1 cellular context compared by ENCODE assay signal in the genomic region with DNA sequence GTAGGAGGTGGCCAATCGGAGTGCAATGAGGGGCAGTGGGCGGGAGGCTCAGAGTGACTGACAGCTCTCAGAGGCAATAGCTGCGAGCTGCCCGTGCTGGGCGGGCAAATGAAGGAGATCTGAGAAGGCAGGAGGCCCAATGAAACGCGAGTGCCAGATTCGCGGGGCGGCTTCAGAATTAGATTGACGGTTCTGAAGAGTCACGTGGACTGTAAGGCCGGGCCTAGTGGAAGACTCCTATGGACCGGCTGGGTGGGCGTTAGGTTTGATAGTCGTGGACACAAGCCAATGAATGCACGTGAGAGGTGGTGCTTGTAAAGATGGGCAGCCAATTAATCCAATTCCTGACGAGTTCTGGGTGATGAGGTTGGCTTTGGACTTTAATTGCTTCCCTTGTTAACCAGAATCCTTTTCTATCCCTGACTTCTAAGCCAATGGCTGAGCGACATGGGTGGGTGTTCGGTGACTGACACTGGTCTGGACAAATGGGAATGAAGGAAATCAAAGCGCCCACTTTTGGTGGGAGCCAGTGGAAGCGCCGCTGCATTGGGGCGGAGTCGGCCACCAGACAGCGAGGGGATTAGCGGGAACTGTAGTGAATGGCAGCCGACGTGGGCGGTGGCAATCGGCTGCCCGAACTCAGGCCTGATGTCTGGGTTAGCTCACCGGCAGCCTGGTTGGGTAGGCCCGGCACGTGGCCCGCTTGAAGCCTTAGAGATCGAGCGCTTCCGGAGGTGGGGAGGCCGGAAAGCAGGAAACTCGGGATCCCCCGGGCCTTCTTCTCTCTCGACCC.
A peak's percentile ranks its signal among the peaks of the same experiment; 100 is the strongest.
TF ChIP-seq lines count a peak whose summit lies in the region.

No MANE protein-coding gene starts in this region.

TF ChIP-seq in HepG2, 621 proteins besides CTCF, POLR2A, EP300 and RAD21 (continued from another document and continues in another):
- TF ChIP-seq BCL6 (CRISPR knock-in tag; IDR thresholded peaks at IDR 0.05) (0 out of 2 replicates have a peak, but pooled peaks have one; percentile 16), SIX1 (CRISPR knock-in tag; IDR thresholded peaks at IDR 0.05; ENCODE audit: borderline replicate concordance) (no peak), THAP11 (CRISPR knock-in tag; IDR thresholded peaks at IDR 0.05) (peak; percentile 85), ZSCAN31 (CRISPR knock-in tag; IDR thresholded peaks at IDR 0.05; ENCODE audit: low read depth) (no peak), HNRNPL (IDR thresholded peaks at IDR 0.05; ENCODE audit: low read depth, low read length) (peak; percentile 42; the same call in 1 of the 2 replicates), ZNF83 (CRISPR knock-in tag; IDR thresholded peaks at IDR 0.05; ENCODE audit: borderline replicate concordance) (peak; percentile 81; the same call in 1 of the 2 replicates), KDM2A (CRISPR knock-in tag; IDR thresholded peaks at IDR 0.05; ENCODE audit: borderline replicate concordance, low read depth) (0 out of 2 replicates have a peak, but pooled peaks have one; percentile 23), ZNF350 (CRISPR knock-in tag; IDR thresholded peaks at IDR 0.05; ENCODE audit: borderline replicate concordance, low read depth) (peak; percentile 43; the same call in 1 of the 2 replicates), SNAPC2 (CRISPR knock-in tag; IDR thresholded peaks at IDR 0.05) (peak; percentile 71; the same call in 1 of the 2 replicates), FLYWCH1 (CRISPR knock-in tag; IDR thresholded peaks at IDR 0.05) (no peak), ZNF441 (CRISPR knock-in tag; IDR thresholded peaks at IDR 0.05; ENCODE audit: borderline replicate concordance) (no peak), NFYC (CRISPR knock-in tag; IDR thresholded peaks at IDR 0.05) (peak; percentile 90), ZNF746 (CRISPR knock-in tag; IDR thresholded peaks at IDR 0.05) (0 out of 2 replicates have a peak, but pooled peaks have one; percentile 42), MED13 (CRISPR knock-in tag; IDR thresholded peaks at IDR 0.05) (no peak; the same call in 1 of the 2 replicates), NFYB (CRISPR knock-in tag; IDR thresholded peaks at IDR 0.05) (peak; percentile 94), ZNF44 (CRISPR knock-in tag; IDR thresholded peaks at IDR 0.05) (peak; percentile 24; the same call in 1 of the 2 replicates), ZNF782 (CRISPR knock-in tag; IDR thresholded peaks at IDR 0.05; ENCODE audit: borderline replicate concordance) (0 out of 2 replicates have a peak, but pooled peaks have one; percentile 70), ZKSCAN1 (IDR thresholded peaks at IDR 0.05; ENCODE audit: low read length) (no peak), ZNF121 (CRISPR knock-in tag; IDR thresholded peaks at IDR 0.05) (no peak), ZNF891 (CRISPR knock-in tag; IDR thresholded peaks at IDR 0.05) (peak; percentile 78; the same call in 1 of the 2 replicates), MEIS2 (CRISPR knock-in tag; IDR thresholded peaks at IDR 0.05) (0 out of 2 replicates have a peak, but pooled peaks have one; percentile 37), SP2 (CRISPR knock-in tag; IDR thresholded peaks at IDR 0.05) (peak; percentile 97), GABPB1 (CRISPR knock-in tag; IDR thresholded peaks at IDR 0.05) (peak; percentile 46), ZFP90 (CRISPR knock-in tag; IDR thresholded peaks at IDR 0.05; ENCODE audit: borderline replicate concordance) (peak; percentile 36; the same call in 1 of the 2 replicates), ZFY (CRISPR knock-in tag; IDR thresholded peaks at IDR 0.05) (peak; percentile 73), FOXK2 (IDR thresholded peaks at IDR 0.05) (no peak), ZMYM2 (CRISPR knock-in tag; IDR thresholded peaks at IDR 0.05) (peak; percentile 31; the same call in 1 of the 2 replicates), RBM39 (IDR thresholded peaks at IDR 0.05; ENCODE audit: low read depth, low read length, poor library complexity, severe bottlenecking) (peak; percentile 32), ZNF768 (CRISPR knock-in tag; IDR thresholded peaks at IDR 0.05) (peak; percentile 67; the same call in 1 of the 2 replicates), ELF1 (CRISPR knock-in tag; IDR thresholded peaks at IDR 0.05) (peak; percentile 20; the same call in 1 of the 2 replicates), ATAD3A (CRISPR knock-in tag; IDR thresholded peaks at IDR 0.05) (no peak), NR3C1 (CRISPR knock-in tag; IDR thresholded peaks at IDR 0.05) (no peak), ZBTB38 (CRISPR knock-in tag; IDR thresholded peaks at IDR 0.05) (peak; percentile 100), ZNF552 (CRISPR knock-in tag; IDR thresholded peaks at IDR 0.05; ENCODE audit: borderline replicate concordance) (0 out of 2 replicates have a peak, but pooled peaks have one; percentile 56), SPEN (CRISPR knock-in tag; IDR thresholded peaks at IDR 0.05; ENCODE audit: low read depth) (0 out of 2 replicates have a peak, but pooled peaks have one; percentile 4), TARDBP (CRISPR knock-in tag; IDR thresholded peaks at IDR 0.05) (no peak), ZNF354B (CRISPR knock-in tag; IDR thresholded peaks at IDR 0.05) (0 out of 2 replicates have a peak, but pooled peaks have one; percentile 42), REXO4 (CRISPR knock-in tag; IDR thresholded peaks at IDR 0.05; ENCODE audit: borderline replicate concordance) (no peak)
- TF ChIP-seq, protein P1, sequence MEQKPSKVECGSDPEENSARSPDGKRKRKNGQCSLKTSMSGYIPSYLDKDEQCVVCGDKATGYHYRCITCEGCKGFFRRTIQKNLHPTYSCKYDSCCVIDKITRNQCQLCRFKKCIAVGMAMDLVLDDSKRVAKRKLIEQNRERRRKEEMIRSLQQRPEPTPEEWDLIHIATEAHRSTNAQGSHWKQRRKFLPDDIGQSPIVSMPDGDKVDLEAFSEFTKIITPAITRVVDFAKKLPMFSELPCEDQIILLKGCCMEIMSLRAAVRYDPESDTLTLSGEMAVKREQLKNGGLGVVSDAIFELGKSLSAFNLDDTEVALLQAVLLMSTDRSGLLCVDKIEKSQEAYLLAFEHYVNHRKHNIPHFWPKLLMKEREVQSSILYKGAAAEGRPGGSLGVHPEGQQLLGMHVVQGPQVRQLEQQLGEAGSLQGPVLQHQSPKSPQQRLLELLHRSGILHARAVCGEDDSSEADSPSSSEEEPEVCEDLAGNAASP (CRISPR knock-in tag; IDR thresholded peaks at IDR 0.05; ENCODE audit: borderline replicate concordance), result 0 out of 2 replicates have a peak, but pooled peaks have one; percentile 11
- TF ChIP-seq, protein P2, sequence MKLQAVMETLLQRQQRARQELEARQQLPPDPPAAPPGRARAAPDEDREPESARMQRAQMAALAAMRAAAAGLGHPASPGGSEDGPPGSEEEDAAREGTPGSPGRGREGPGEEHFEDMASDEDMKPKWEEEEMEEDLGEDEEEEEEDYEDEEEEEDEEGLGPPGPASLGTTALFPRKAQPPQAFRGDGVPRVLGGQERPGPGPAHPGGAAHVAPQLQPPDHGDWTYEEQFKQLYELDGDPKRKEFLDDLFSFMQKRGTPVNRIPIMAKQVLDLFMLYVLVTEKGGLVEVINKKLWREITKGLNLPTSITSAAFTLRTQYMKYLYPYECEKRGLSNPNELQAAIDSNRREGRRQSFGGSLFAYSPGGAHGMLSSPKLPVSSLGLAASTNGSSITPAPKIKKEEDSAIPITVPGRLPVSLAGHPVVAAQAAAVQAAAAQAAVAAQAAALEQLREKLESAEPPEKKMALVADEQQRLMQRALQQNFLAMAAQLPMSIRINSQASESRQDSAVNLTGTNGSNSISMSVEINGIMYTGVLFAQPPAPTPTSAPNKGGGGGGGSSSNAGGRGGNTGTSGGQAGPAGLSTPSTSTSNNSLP (IDR thresholded peaks at IDR 0.05; ENCODE audit: low read depth, low read length), result peak; percentile 86
- TF ChIP-seq, protein P3, sequence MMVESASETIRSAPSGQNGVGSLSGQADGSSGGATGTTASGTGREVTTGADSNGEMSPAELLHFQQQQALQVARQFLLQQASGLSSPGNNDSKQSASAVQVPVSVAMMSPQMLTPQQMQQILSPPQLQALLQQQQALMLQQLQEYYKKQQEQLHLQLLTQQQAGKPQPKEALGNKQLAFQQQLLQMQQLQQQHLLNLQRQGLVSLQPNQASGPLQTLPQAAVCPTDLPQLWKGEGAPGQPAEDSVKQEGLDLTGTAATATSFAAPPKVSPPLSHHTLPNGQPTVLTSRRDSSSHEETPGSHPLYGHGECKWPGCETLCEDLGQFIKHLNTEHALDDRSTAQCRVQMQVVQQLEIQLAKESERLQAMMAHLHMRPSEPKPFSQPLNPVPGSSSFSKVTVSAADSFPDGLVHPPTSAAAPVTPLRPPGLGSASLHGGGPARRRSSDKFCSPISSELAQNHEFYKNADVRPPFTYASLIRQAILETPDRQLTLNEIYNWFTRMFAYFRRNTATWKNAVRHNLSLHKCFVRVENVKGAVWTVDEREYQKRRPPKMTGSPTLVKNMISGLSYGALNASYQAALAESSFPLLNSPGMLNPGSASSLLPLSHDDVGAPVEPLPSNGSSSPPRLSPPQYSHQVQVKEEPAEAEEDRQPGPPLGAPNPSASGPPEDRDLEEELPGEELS (CRISPR knock-in tag; IDR thresholded peaks at IDR 0.05), result 0 out of 2 replicates have a peak, but pooled peaks have one; percentile 11
- TF ChIP-seq, protein P4, sequence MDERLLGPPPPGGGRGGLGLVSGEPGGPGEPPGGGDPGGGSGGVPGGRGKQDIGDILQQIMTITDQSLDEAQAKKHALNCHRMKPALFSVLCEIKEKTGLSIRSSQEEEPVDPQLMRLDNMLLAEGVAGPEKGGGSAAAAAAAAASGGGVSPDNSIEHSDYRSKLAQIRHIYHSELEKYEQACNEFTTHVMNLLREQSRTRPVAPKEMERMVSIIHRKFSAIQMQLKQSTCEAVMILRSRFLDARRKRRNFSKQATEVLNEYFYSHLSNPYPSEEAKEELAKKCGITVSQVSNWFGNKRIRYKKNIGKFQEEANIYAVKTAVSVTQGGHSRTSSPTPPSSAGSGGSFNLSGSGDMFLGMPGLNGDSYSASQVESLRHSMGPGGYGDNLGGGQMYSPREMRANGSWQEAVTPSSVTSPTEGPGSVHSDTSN (CRISPR knock-in tag; IDR thresholded peaks at IDR 0.05), result peak; percentile 96
- TF ChIP-seq, protein P5, sequence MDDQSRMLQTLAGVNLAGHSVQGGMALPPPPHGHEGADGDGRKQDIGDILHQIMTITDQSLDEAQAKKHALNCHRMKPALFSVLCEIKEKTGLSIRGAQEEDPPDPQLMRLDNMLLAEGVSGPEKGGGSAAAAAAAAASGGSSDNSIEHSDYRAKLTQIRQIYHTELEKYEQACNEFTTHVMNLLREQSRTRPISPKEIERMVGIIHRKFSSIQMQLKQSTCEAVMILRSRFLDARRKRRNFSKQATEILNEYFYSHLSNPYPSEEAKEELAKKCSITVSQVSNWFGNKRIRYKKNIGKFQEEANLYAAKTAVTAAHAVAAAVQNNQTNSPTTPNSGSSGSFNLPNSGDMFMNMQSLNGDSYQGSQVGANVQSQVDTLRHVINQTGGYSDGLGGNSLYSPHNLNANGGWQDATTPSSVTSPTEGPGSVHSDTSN (CRISPR knock-in tag; IDR thresholded peaks at IDR 0.05; ENCODE audit: borderline replicate concordance), result peak; percentile 97; the same call in 1 of the 2 replicates
- TF ChIP-seq, protein P6, sequence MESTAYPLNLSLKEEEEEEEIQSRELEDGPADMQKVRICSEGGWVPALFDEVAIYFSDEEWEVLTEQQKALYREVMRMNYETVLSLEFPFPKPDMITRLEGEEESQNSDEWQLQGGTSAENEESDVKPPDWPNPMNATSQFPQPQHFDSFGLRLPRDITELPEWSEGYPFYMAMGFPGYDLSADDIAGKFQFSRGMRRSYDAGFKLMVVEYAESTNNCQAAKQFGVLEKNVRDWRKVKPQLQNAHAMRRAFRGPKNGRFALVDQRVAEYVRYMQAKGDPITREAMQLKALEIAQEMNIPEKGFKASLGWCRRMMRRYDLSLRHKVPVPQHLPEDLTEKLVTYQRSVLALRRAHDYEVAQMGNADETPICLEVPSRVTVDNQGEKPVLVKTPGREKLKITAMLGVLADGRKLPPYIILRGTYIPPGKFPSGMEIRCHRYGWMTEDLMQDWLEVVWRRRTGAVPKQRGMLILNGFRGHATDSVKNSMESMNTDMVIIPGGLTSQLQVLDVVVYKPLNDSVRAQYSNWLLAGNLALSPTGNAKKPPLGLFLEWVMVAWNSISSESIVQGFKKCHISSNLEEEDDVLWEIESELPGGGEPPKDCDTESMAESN (CRISPR knock-in tag; conservative IDR thresholded peaks at IDR 0.05), result peak; percentile 48; the same call in 1 of the 2 replicates
- TF ChIP-seq, protein P7, sequence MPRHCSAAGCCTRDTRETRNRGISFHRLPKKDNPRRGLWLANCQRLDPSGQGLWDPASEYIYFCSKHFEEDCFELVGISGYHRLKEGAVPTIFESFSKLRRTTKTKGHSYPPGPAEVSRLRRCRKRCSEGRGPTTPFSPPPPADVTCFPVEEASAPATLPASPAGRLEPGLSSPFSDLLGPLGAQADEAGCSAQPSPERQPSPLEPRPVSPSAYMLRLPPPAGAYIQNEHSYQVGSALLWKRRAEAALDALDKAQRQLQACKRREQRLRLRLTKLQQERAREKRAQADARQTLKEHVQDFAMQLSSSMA (CRISPR knock-in tag; IDR thresholded peaks at IDR 0.05), result no peak
- TF ChIP-seq, protein P8, sequence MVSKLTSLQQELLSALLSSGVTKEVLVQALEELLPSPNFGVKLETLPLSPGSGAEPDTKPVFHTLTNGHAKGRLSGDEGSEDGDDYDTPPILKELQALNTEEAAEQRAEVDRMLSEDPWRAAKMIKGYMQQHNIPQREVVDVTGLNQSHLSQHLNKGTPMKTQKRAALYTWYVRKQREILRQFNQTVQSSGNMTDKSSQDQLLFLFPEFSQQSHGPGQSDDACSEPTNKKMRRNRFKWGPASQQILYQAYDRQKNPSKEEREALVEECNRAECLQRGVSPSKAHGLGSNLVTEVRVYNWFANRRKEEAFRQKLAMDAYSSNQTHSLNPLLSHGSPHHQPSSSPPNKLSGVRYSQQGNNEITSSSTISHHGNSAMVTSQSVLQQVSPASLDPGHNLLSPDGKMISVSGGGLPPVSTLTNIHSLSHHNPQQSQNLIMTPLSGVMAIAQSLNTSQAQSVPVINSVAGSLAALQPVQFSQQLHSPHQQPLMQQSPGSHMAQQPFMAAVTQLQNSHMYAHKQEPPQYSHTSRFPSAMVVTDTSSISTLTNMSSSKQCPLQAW (CRISPR knock-in tag; IDR thresholded peaks at IDR 0.05), result peak; percentile 15
- TF ChIP-seq, protein P9, sequence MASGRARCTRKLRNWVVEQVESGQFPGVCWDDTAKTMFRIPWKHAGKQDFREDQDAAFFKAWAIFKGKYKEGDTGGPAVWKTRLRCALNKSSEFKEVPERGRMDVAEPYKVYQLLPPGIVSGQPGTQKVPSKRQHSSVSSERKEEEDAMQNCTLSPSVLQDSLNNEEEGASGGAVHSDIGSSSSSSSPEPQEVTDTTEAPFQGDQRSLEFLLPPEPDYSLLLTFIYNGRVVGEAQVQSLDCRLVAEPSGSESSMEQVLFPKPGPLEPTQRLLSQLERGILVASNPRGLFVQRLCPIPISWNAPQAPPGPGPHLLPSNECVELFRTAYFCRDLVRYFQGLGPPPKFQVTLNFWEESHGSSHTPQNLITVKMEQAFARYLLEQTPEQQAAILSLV (CRISPR knock-in tag; IDR thresholded peaks at IDR 0.05; ENCODE audit: borderline replicate concordance), result peak; percentile 48; the same call in 1 of the 2 replicates
- TF ChIP-seq, protein P10, sequence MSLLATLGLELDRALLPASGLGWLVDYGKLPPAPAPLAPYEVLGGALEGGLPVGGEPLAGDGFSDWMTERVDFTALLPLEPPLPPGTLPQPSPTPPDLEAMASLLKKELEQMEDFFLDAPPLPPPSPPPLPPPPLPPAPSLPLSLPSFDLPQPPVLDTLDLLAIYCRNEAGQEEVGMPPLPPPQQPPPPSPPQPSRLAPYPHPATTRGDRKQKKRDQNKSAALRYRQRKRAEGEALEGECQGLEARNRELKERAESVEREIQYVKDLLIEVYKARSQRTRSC (CRISPR knock-in tag; IDR thresholded peaks at IDR 0.05; ENCODE audit: low read depth), result no peak
- TF ChIP-seq, protein P11, sequence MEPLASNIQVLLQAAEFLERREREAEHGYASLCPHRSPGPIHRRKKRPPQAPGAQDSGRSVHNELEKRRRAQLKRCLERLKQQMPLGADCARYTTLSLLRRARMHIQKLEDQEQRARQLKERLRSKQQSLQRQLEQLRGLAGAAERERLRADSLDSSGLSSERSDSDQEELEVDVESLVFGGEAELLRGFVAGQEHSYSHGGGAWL (CRISPR knock-in tag; IDR thresholded peaks at IDR 0.05), result 0 out of 2 replicates have a peak, but pooled peaks have one; percentile 26
